Comparison of ENCODE assay signal across 8 cellular contexts in the genomic region with DNA sequence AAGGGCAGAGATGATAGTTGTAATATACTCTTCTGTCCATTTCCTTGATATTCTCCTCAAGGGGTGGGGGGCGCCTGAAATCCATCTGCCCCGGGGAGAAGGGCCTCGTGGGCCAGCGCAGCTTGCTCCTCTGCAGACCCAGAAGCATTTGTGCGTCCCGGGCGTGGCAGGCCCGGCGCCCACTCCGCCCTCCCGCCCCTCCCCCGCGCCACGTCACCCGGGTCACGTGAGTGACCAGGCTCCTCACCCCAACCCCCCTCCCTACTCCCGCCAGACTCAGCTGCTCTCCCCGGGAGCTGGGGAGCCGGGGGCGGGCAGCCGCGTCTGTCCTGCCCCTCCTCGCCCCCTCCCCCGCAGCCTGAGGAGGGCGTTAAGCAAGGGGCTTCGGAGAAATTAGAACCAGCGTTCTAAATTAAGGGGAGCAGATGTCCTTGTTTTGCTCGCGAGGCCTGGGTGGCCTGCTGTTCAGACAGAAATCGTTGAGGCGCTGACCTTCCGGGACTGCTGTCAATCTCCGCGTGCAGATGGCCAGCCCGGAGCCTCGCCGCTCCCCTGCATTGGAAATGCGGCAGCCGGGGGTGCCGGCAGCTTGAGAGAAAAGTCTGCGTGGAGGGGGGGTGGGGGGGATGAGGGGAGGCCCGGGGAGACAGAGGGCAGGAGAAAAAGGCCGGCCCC.
A peak's percentile ranks its signal among the peaks of the same experiment; 100 is the strongest.
DNase-seq lines count a peak whose midpoint lies in the region; ATAC-seq, FAIRE-seq and TF ChIP-seq lines count a peak whose summit lies in the region.

No MANE protein-coding gene starts in this region.

- POLR2A ChIA-PET in H1 (lab: Charles Lee; ENCODE audit: partially characterized antibody): interaction anchor here (1.0 to 1.2 kb wide), 3 partner anchors 9 to 349 kb away, joined by 3 to 5 read pairs (median 4); no protein-coding TSS in a partner anchor

- no peaks in the 10 kb centered on the region for H4K20me1 ChIP-seq in H1 (replicated peaks in 1 of 2; ENCODE audit: control insufficient read depth in 1 of 2, insufficient read depth in 2 of 2, low read length in 2 of 2)

- H3K4me3 ChIP-seq in HFF-Myc (replicated peaks; ENCODE audit: low read depth, low read length) (peak overlapping the region; percentile 28), H1 (ENCODE audit: extremely low read depth in 1 of 4, insufficient read depth in 2 of 4, low read depth in 3 of 4, low read length in 4 of 4) (peak overlapping the region; percentile 33 to 61 (median 47)), mesenchymal stem cell (ENCODE audit: insufficient read depth in 1 of 2, low read depth in 1 of 2, low read length in 2 of 2) (peak overlapping the region in 1 of 2 experiments; percentile 58)

- H3K79me1 ChIP-seq in H1 (ENCODE audit: low read depth, low read length) (no peaks in the 10 kb centered on the region), mesenchymal stem cell (replicated peaks; ENCODE audit: low read length, poor library complexity, severe bottlenecking) (no peaks in the 10 kb centered on the region)

- H3K4me2 ChIP-seq in H1 (ENCODE audit: insufficient read depth in 1 of 2, low read depth in 2 of 2, low read length in 2 of 2) (peak overlapping the region; percentile 75 to 79), mesenchymal stem cell (ENCODE audit: low read length, poor library complexity, severe bottlenecking) (peak overlapping the region; percentile 55)

- H3K18ac ChIP-seq in H1 (ENCODE audit: extremely low read depth, low read length): peak overlapping the region; percentile 95
- H3K18ac ChIP-seq in mesenchymal stem cell (ENCODE audit: low read depth in 1 of 2, low read length in 2 of 2): peak overlapping the region; percentile 87 to 91

- TF ChIP-seq POLR2A in H1 (IDR thresholded peaks at IDR 0.05; ENCODE audit: control extremely low read depth in 1 of 2, low read depth in 2 of 2, low read length in 2 of 2): no peak; a peak in 1 of 3 replicates

- 3% methylated on average over 23 of the region's 43 CpGs; no CpG with 5 or more reads in 1 of the 2 experiments for WGBS in H1 (ENCODE audit: extremely low coverage in 1 of 2, insufficient coverage in 1 of 2, insufficient read length in 1 of 2, insufficient replicate concordance in 2 of 2, low coverage in 1 of 2, low lambda C conversion rate in 2 of 2, missing lambda C conversion rate in 1 of 2), 2 experiments
- 1% methylated on average over 34 of the region's 43 CpGs for WGBS in mesenchymal stem cell

- H4K5ac ChIP-seq in H1 (ENCODE audit: insufficient read length, low read depth, low read length): peak overlapping the region; percentile 65

- no peak; a peak in 1 of 4 replicates for TF ChIP-seq RAD21 in H1 (IDR thresholded peaks at IDR 0.05 in 1 of 2, conservative IDR thresholded peaks at IDR 0.05 in 1 of 2; ENCODE audit: low read depth in 2 of 2, low read length in 2 of 2)

- ATAC-seq in HG02840 (IDR thresholded peaks at IDR 0.05; ENCODE audit: low FRiP score, unreplicated experiment): no peak

- H4K8ac ChIP-seq in H1 (ENCODE audit: extremely low read depth, insufficient read depth, low read length) (peak overlapping the region; percentile 92), mesenchymal stem cell (ENCODE audit: low read length) (peak overlapping the region; percentile 97)

- peak; percentile 81 for DNase-seq in GM03348 (ENCODE audit: low spot score)
- DNase-seq in HFF-Myc (ENCODE audit: extremely low read depth, low read depth): no peak
- DNase-seq in NCI-H446 treated with DMSO at 0.1 percent for 48 hours (lab: John Stamatoyannopoulos, UW): peak; percentile 78
- peak; percentile 52 to 53 for DNase-seq in activated CD8-positive, alpha-beta memory T cell treated with anti-CD3 and anti-CD28 coated beads for 4 hours (ENCODE audit: low read depth in 2 of 2)
- DNase-seq in H1 (ENCODE audit: low read depth in 1 of 2, low spot score in 2 of 2): peak in 1 of 2 experiments; percentile 72
- peak; percentile 78 for DNase-seq in mesenchymal stem cell
- peak; percentile 56 to 66 (median 58) for DNase-seq in stimulated activated CD4-positive, alpha-beta T cell treated with anti-CD3 and anti-CD28 coated beads, TNF-alpha, amount 100 ng/mL, for 4 hours (ENCODE audit: low read depth in 3 of 3)

- H2BK5ac ChIP-seq in H1 (ENCODE audit: low read depth, low read length) (peak overlapping the region; percentile 37; the same call in 1 of the 2 replicates), mesenchymal stem cell (ENCODE audit: low read depth, low read length, poor library complexity, severe bottlenecking) (peak overlapping the region; percentile 21)

- peak overlapping the region; percentile 17 for H3K4ac ChIP-seq in H1 (replicated peaks; ENCODE audit: insufficient read length, low read depth, low read length)
- H3K4ac ChIP-seq in mesenchymal stem cell (ENCODE audit: low read depth in 1 of 2, low read length in 2 of 2): peak overlapping the region; percentile 83 to 97

- CTCF ChIA-PET in H1 (lab: Charles Lee; ENCODE audit: partially characterized antibody): interaction anchor here (0.5 to 0.6 kb wide), 2 partner anchors 10 to 41 kb away, joined by 3 read pairs; no protein-coding TSS in a partner anchor

- H4K91ac ChIP-seq in H1 (replicated peaks; ENCODE audit: insufficient read length, low read length): peak overlapping the region; percentile 89
- H4K91ac ChIP-seq in mesenchymal stem cell (ENCODE audit: low read length): peak overlapping the region; percentile 99

- H2BK120ac ChIP-seq in H1 (replicated peaks; ENCODE audit: low read depth, low read length): peak overlapping the region; percentile 93
- H2BK120ac ChIP-seq in mesenchymal stem cell (ENCODE audit: low read depth, low read length): peak overlapping the region; percentile 100

- no peak overlapping the region for H3K14ac ChIP-seq in H1 (ENCODE audit: insufficient read length)
- peak overlapping the region in 1 of 2 experiments; percentile 64 for H3K14ac ChIP-seq in mesenchymal stem cell (ENCODE audit: low read length in 2 of 2)

- peak overlapping the region; percentile 51 for H3K56ac ChIP-seq in H1 (replicated peaks; ENCODE audit: insufficient read length, low read depth, low read length)

- peak overlapping the region; percentile 0 for H2BK12ac ChIP-seq in H1 (ENCODE audit: low read depth, low read length)
- peak overlapping the region; percentile 44 to 89 for H2BK12ac ChIP-seq in mesenchymal stem cell (ENCODE audit: low read length in 2 of 2)

- no peaks in the 10 kb centered on the region for H3K9me3 ChIP-seq in H1 (ENCODE audit: insufficient read depth in 2 of 2, low read depth in 1 of 2, low read length in 1 of 2)
- H3K9me3 ChIP-seq in mesenchymal stem cell (ENCODE audit: control insufficient read depth, low read length): no peaks in the 10 kb centered on the region

- no peak overlapping the region for H3K23ac ChIP-seq in H1 (ENCODE audit: insufficient read length)
- peak overlapping the region in 1 of 2 experiments; percentile 9 for H3K23ac ChIP-seq in mesenchymal stem cell (ENCODE audit: low read length in 2 of 2)

- peaks cover 5% of the 10 kb centered on the region; the same call in 1 of the 2 replicates for H3K23me2 ChIP-seq in H1 (ENCODE audit: low read depth, low read length)

- H2BK20ac ChIP-seq in H1 (ENCODE audit: low read length): no peak overlapping the region

- H3K27ac ChIP-seq in H1 (ENCODE audit: low read depth, low read length) (peak overlapping the region; percentile 65; the same call in 1 of the 2 replicates), mesenchymal stem cell (ENCODE audit: low read length, poor library complexity, severe bottlenecking) (peak overlapping the region; percentile 80)

- TF ChIP-seq CTCF in HFF-Myc (IDR thresholded peaks at IDR 0.05; ENCODE audit: low read depth, low read length, missing control alignments) (no peak), H1 (IDR thresholded peaks at IDR 0.05; ENCODE audit: control extremely low read depth in 1 of 3, insufficient read depth in 1 of 3, low read depth in 1 of 3, low read length in 3 of 3) (no peak)

- peaks cover 4 to 18% (median 10%) of the 10 kb centered on the region in 4 experiments for H3K4me1 ChIP-seq in H1 (replicated peaks in 1 of 4; ENCODE audit: control insufficient read depth in 3 of 4, insufficient read depth in 4 of 4, low read length in 3 of 4)
- peaks cover 14% of the 10 kb centered on the region for H3K4me1 ChIP-seq in mesenchymal stem cell (ENCODE audit: control insufficient read depth, insufficient read depth, low read depth, low read length)

- no peaks in the 10 kb centered on the region for H3K79me2 ChIP-seq in H1 (ENCODE audit: control insufficient read depth in 1 of 2, insufficient read depth in 2 of 2, low read length in 2 of 2)

- FAIRE-seq in H1 (lab: Jason Lieb, UNC): no peak

- peak overlapping the region; percentile 66; the same call in 1 of the 2 replicates for H2BK15ac ChIP-seq in H1 (ENCODE audit: low read length)
- peak overlapping the region; percentile 95 for H2BK15ac ChIP-seq in mesenchymal stem cell (ENCODE audit: low read depth, poor library complexity, severe bottlenecking)

- no peak; a peak in 1 of 3 replicates for TF ChIP-seq EP300 in H1 (IDR thresholded peaks at IDR 0.05; ENCODE audit: borderline replicate concordance in 1 of 2, low read depth in 2 of 2, low read length in 2 of 2)

- peak overlapping the region in 3 of 4 experiments; percentile 42 to 48 (median 45); a peak in 5 of 7 replicates for H3K9ac ChIP-seq in H1 (replicated peaks in 1 of 4; ENCODE audit: extremely low read depth in 1 of 4, low read depth in 3 of 4, low read length in 3 of 4)
- H3K9ac ChIP-seq in mesenchymal stem cell (ENCODE audit: low read length): peak overlapping the region; percentile 82

- H2AK5ac ChIP-seq in H1 (ENCODE audit: low read depth, low read length): peak overlapping the region; percentile 67; the same call in 1 of the 2 replicates
- H2AK5ac ChIP-seq in mesenchymal stem cell (ENCODE audit: low read length, severe bottlenecking): peak overlapping the region; percentile 59

- H3K36me3 ChIP-seq in H1 (ENCODE audit: control insufficient read depth in 2 of 4, insufficient read depth in 4 of 4, low read length in 3 of 4) (no peaks in the 10 kb centered on the region; a peak in 1 of 8 replicates), mesenchymal stem cell (ENCODE audit: control insufficient read depth in 1 of 2, insufficient read depth in 2 of 2, low read depth in 1 of 2, low read length in 2 of 2) (no peaks in the 10 kb centered on the region)

- H3K27me3 ChIP-seq in H1 (replicated peaks in 1 of 4; ENCODE audit: control insufficient read depth in 3 of 4, extremely low read depth in 1 of 4, insufficient read depth in 3 of 4, low read length in 3 of 4) (peaks cover 0 to 10% (median 0%) of the 10 kb centered on the region in 4 experiments; a peak in 1 of 7 replicates), mesenchymal stem cell (ENCODE audit: control insufficient read depth in 1 of 2, insufficient read depth in 1 of 2, low read length in 2 of 2) (no peaks in the 10 kb centered on the region)

- H2AFZ ChIP-seq in H1 (ENCODE audit: low read length) (peak overlapping the region; percentile 84; the same call in 1 of the 2 replicates), mesenchymal stem cell (ENCODE audit: low read depth, low read length) (no peak overlapping the region)

TF ChIP-seq in H1, 55 proteins besides CTCF, POLR2A, EP300 and RAD21 (continues in another document):
- no peak for TF ChIP-seq KDM5A (IDR thresholded peaks at IDR 0.05; ENCODE audit: low read length)
- TF ChIP-seq, protein P1, sequence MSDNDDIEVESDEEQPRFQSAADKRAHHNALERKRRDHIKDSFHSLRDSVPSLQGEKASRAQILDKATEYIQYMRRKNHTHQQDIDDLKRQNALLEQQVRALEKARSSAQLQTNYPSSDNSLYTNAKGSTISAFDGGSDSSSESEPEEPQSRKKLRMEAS (IDR thresholded peaks at IDR 0.05): peak; percentile 67
